8 cellular contexts compared by ENCODE assay signal in genomic region chr10:131453772-131454634, GRCh38.
DNase-seq lines count a peak whose midpoint lies in the region; ATAC-seq, FAIRE-seq and TF ChIP-seq lines count a peak whose summit lies in the region.

No MANE protein-coding gene starts in this region.

- dilution Hi-C loops in keratinocyte (cut with MboI; ENCODE audit: extremely low pct_ligation_motif_present, low sequenced_read_pairs) = no loop called here

- no peaks in the 10 kb centered on the region for H3K36me3 Mint-ChIP-seq in brain

- no peak overlapping the region for H2AFZ ChIP-seq in keratinocyte (ENCODE audit: control insufficient read depth, low read length)

- DNase-seq in Ammon's horn (ENCODE audit: low spot score) (peak; percentile 80), HFF-Myc (ENCODE audit: extremely low read depth, low read depth) (no peak), T-helper 2 cell (peak in 3 of 5 experiments; percentile 36 to 56 (median 56)), keratinocyte (ENCODE audit: low read depth, low spot score) (no peak), SKM-1 (lab: John Stamatoyannopoulos, UW; ENCODE audit: unreplicated experiment) (no peak)
- peak; percentile 45 to 61 for DNase-seq in stimulated activated CD4-positive, alpha-beta T cell treated with anti-CD3 and anti-CD28 coated beads, Interleukin-1b, Interleukin-23, amount 100 ng/mL, for 4 hours (ENCODE audit: low read depth in 2 of 2)

- no peaks in the 10 kb centered on the region for H3K4me1 ChIP-seq in keratinocyte (ENCODE audit: control insufficient read depth, extremely low read depth, insufficient read depth, low read length)

- no peaks in the 10 kb centered on the region for H3K27me3 ChIP-seq in keratinocyte (ENCODE audit: control insufficient read depth, extremely low read depth, insufficient read depth, low read length)

- peak overlapping the region in 2 of 5 experiments; percentile 76 to 81 for H3K4me3 Mint-ChIP-seq in brain

- H3K9ac ChIP-seq in keratinocyte (ENCODE audit: control insufficient read depth, extremely low read depth, insufficient read depth, low read length) = no peak overlapping the region

- no peaks in the 10 kb centered on the region for H3K36me3 ChIP-seq in keratinocyte (ENCODE audit: control insufficient read depth in 2 of 2, extremely low read depth in 1 of 2, insufficient read depth in 2 of 2, low read length in 2 of 2)

- H3K9me3 ChIP-seq in keratinocyte (ENCODE audit: control insufficient read depth, low read depth, low read length) = peaks cover 2% of the 10 kb centered on the region

- H3K9me1 ChIP-seq in keratinocyte (ENCODE audit: control insufficient read depth, extremely low read depth, insufficient read depth, low read length) = no peaks in the 10 kb centered on the region

- H3K4me2 ChIP-seq in keratinocyte (ENCODE audit: control insufficient read depth, extremely low read depth, insufficient read depth, low read depth, low read length) = no peak overlapping the region

- peak overlapping the region in 2 of 5 experiments; percentile 81 to 98 for H3K27ac Mint-ChIP-seq in brain

- peaks cover 5% of the 10 kb centered on the region for H3K27me3 Mint-ChIP-seq in brain

- H4K20me1 ChIP-seq in keratinocyte (ENCODE audit: control insufficient read depth, extremely low read depth, insufficient read depth, low read length) = no peaks in the 10 kb centered on the region

- peaks cover 0 to 41% (median 6%) of the 10 kb centered on the region in 5 experiments for H3K9me3 Mint-ChIP-seq in brain

- no peaks in the 10 kb centered on the region for H3K79me2 ChIP-seq in keratinocyte (ENCODE audit: control insufficient read depth, insufficient read depth, low read length)

- TF ChIP-seq CTCF in HFF-Myc (IDR thresholded peaks at IDR 0.05; ENCODE audit: low read depth, low read length, missing control alignments) (peak; percentile 47), brain (conservative IDR thresholded peaks at IDR 0.05) (peak; percentile 81 to 94), keratinocyte (optimal IDR thresholded peaks at IDR 0.05 in 1 of 3, IDR thresholded peaks at IDR 0.05 in 1 of 3, conservative IDR thresholded peaks at IDR 0.05 in 1 of 3; ENCODE audit: extremely low read depth in 1 of 3, insufficient read depth in 2 of 3, low read length in 3 of 3) (peak in 2 of 3 experiments; percentile 21 to 35)

- ATAC-seq in HG03139 (IDR thresholded peaks at IDR 0.05; ENCODE audit: unreplicated experiment) = no peak

- peaks cover 43% of the 10 kb centered on the region for H3K4me1 Mint-ChIP-seq in brain

- H3K27ac ChIP-seq in keratinocyte (ENCODE audit: control insufficient read depth, insufficient read depth, low read length) = no peak overlapping the region

- H3K4me3 ChIP-seq in HFF-Myc (replicated peaks; ENCODE audit: low read depth, low read length) (no peak overlapping the region), keratinocyte (ENCODE audit: control insufficient read depth in 2 of 3, extremely low read depth in 1 of 3, insufficient read depth in 2 of 3, low read depth in 1 of 3, low read length in 3 of 3) (no peak overlapping the region)

- FAIRE-seq in keratinocyte (lab: Jason Lieb, UNC) = no peak

Comparison
In these comparisons a context has a peak if more than half of its experiments do, and no peak if none do; other contexts are left out.
1. DNase-seq: peak in Ammon's horn (single experiment), T-helper 2 cell (3 of 5) and stimulated activated CD4-positive, alpha-beta T cell treated with anti-CD3 and anti-CD28 coated beads, Interleukin-1b, Interleukin-23, amount 100 ng/mL, for 4 hours (2 of 2); none in HFF-Myc (single experiment), keratinocyte (single experiment) and SKM-1 (single experiment).
2. CTCF ChIP-seq: peak in every context shown above with its lines; median percentile 88 in brain; 47 in HFF-Myc; 28 in keratinocyte.